In the genomic region with DNA sequence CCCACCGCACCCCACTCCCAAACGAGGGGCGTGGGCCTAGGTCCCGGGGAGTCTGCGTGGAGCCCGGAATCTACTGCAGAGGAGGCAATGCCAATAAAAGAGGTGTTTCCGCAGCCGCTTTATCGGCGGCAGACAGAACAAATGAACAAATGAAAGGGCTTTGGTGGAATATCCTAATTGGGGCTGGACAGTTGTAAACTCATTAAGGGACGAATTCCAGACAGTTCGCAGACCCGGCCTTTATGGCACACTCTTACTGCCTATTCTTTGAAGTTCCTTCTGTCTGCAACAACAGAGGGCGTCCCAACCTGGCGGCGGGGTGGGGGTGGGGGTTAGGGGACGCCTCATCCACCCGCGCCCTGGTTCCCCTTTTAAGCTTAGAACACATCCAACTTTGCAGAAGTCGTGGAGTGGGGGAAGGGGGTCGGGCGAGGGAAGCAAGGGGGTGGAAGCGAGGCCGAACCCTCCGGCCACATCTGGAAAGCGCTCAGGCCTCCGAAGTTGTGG, we compare ENCODE assay signal across 8 cellular contexts. TPM values are rescaled to one million over a fixed set of nuclear protein-coding genes. Genes with fewer than 3 reads are reported as not detected.
A peak's percentile ranks its signal among the peaks of the same experiment; 100 is the strongest.
DNase-seq lines count a peak whose midpoint lies in the region; ATAC-seq, FAIRE-seq and TF ChIP-seq lines count a peak whose summit lies in the region.

No MANE protein-coding gene starts in this region.

- H3K9me3 ChIP-seq in IMR-90 (ENCODE audit: control insufficient read depth, insufficient read depth, low read length) (peaks cover 6% of the 10 kb centered on the region; the same call in 1 of the 2 replicates), astrocyte (ENCODE audit: insufficient read depth, low read depth, low read length) (peaks cover 7% of the 10 kb centered on the region)

- CTCF ChIA-PET in IMR-90 (lab: Yijun Ruan, JAX): interaction anchor here (0.6 to 1.8 kb wide), 23 partner anchors 9 to 1269 kb away, joined by 3 to 29 read pairs (median 4); partner anchors contain the start of gene HOXA5

- H3K23ac ChIP-seq in IMR-90 (ENCODE audit: low read depth, low read length): no peak overlapping the region

- no peak overlapping the region for H2AK5ac ChIP-seq in IMR-90 (ENCODE audit: low read depth, low read length)

- no peak overlapping the region for H3K27ac Mint-ChIP-seq in astrocyte (ENCODE audit: unreplicated experiment)
- no peak overlapping the region for H3K27ac Mint-ChIP-seq in memory B cell

- H2BK15ac ChIP-seq in IMR-90 (ENCODE audit: low read depth, low read length): no peak overlapping the region

- peaks cover 1% of the 10 kb centered on the region; the same call in 1 of the 2 replicates for H3K4me1 ChIP-seq in IMR-90 (ENCODE audit: control insufficient read depth, insufficient read depth, low read length)
- no peaks in the 10 kb centered on the region for H3K4me1 ChIP-seq in astrocyte (ENCODE audit: insufficient read depth, low read length)

- H3K18ac ChIP-seq in IMR-90 (ENCODE audit: low read depth, low read length): no peak overlapping the region

- H2AK9ac ChIP-seq in IMR-90 (replicated peaks; ENCODE audit: low read depth, low read length, poor library complexity): peak overlapping the region; percentile 87

- no CpG with 5 or more reads among the region's 27 CpGs for WGBS in IMR-90 (ENCODE audit: extremely low coverage in 2 of 2, insufficient read length in 1 of 2), 2 experiments

- H3K4me3 ChIP-seq in IMR-90 (ENCODE audit: insufficient read depth, low read depth, low read length): peak overlapping the region; percentile 36
- H3K4me3 ChIP-seq in astrocyte (ENCODE audit: insufficient read depth, low read depth, low read length): peak overlapping the region; percentile 30

- in situ Hi-C loops in IMR-90 (cut with MboI; ENCODE audit: low sequenced_read_pairs): no loop called here

- no peak for TF ChIP-seq RAD21 in IMR-90 (IDR thresholded peaks at IDR 0.05; ENCODE audit: low read length)

- H3K4me1 Mint-ChIP-seq in astrocyte (ENCODE audit: low read depth, unreplicated experiment) (no peaks in the 10 kb centered on the region), memory B cell (peaks cover 17% of the 10 kb centered on the region)

- ATAC-seq in IMR-90 (ENCODE audit: low read depth) (peak; percentile 5), memory B cell (ENCODE audit: low read depth) (peak; percentile 41), GM19324 (IDR thresholded peaks at IDR 0.05; ENCODE audit: low FRiP score, unreplicated experiment) (no peak), GM21526 (IDR thresholded peaks at IDR 0.05; ENCODE audit: low FRiP score, unreplicated experiment) (no peak)

- H3K36me3 Mint-ChIP-seq in astrocyte (ENCODE audit: low read depth, unreplicated experiment): no peaks in the 10 kb centered on the region
- peaks cover 2% of the 10 kb centered on the region for H3K36me3 Mint-ChIP-seq in memory B cell

- no peak overlapping the region for H2BK120ac ChIP-seq in IMR-90 (ENCODE audit: low read depth, low read length)

- H4K5ac ChIP-seq in IMR-90 (ENCODE audit: low read depth, low read length): no peak overlapping the region

- no peak overlapping the region for H3K27ac ChIP-seq in IMR-90 (ENCODE audit: insufficient read depth, low read length)
- no peak overlapping the region for H3K27ac ChIP-seq in astrocyte (ENCODE audit: low read depth, low read length)

- no peak overlapping the region for H3K14ac ChIP-seq in IMR-90 (replicated peaks; ENCODE audit: low read depth, low read length)

- DNase-seq in Ammon's horn (ENCODE audit: low spot score) (peak; percentile 12), IMR-90 (no peak), astrocyte (ENCODE audit: low read depth) (no peak), memory B cell (ENCODE audit: low spot score in 2 of 2) (no peak), hippocampal formation (lab: John Stamatoyannopoulos, UW) (no peak), KG1 (lab: John Stamatoyannopoulos, UW) (no peak)

- POLR2A ChIA-PET in IMR-90 (lab: Charles Lee; ENCODE audit: unreplicated experiment): no interaction called here

- H3K27me3 Mint-ChIP-seq in astrocyte (ENCODE audit: low read depth, unreplicated experiment): peaks cover 79% of the 10 kb centered on the region
- H3K27me3 Mint-ChIP-seq in memory B cell: peaks cover 29% of the 10 kb centered on the region

- H3K4me2 ChIP-seq in IMR-90 (ENCODE audit: low read depth, low read length) (peak overlapping the region; percentile 79), astrocyte (ENCODE audit: low read length) (peak overlapping the region; percentile 86)

- no peaks in the 10 kb centered on the region for H3K9me1 ChIP-seq in IMR-90 (ENCODE audit: insufficient read depth, low read length)

- H2BK5ac ChIP-seq in IMR-90 (ENCODE audit: low read depth, low read length, poor library complexity, severe bottlenecking): no peak overlapping the region

- H3K36me3 ChIP-seq in IMR-90 (ENCODE audit: control insufficient read depth, insufficient read depth, low read length): no peaks in the 10 kb centered on the region
- no peaks in the 10 kb centered on the region for H3K36me3 ChIP-seq in astrocyte (ENCODE audit: insufficient read depth, low read length)

- H3K4me3 Mint-ChIP-seq in astrocyte (ENCODE audit: unreplicated experiment): peak overlapping the region; percentile 66
- H3K4me3 Mint-ChIP-seq in memory B cell: peak overlapping the region; percentile 78

- peaks cover 34% of the 10 kb centered on the region for H3K27me3 ChIP-seq in IMR-90 (ENCODE audit: control insufficient read depth, insufficient read depth, low read length)
- H3K27me3 ChIP-seq in astrocyte (ENCODE audit: insufficient read depth, low read length): peaks cover 92% of the 10 kb centered on the region

- H4K91ac ChIP-seq in IMR-90 (ENCODE audit: insufficient read depth, low read depth, low read length): no peak overlapping the region

- no peak for TF ChIP-seq CTCF in IMR-90 (conservative IDR thresholded peaks at IDR 0.05; ENCODE audit: low read depth, low read length)
- no peak for TF ChIP-seq CTCF in astrocyte (IDR thresholded peaks at IDR 0.05; ENCODE audit: insufficient read depth, low read depth, low read length)

- no peak for TF ChIP-seq POLR2A in IMR-90 (IDR thresholded peaks at IDR 0.05; ENCODE audit: low read depth, low read length)

- H3K9ac ChIP-seq in IMR-90 (ENCODE audit: low read depth, low read length) (no peak overlapping the region; the same call in 1 of the 2 replicates), astrocyte (ENCODE audit: low read length) (no peak overlapping the region)

- FAIRE-seq in astrocyte (lab: Jason Lieb, UNC): no peak

- no peak overlapping the region for H3K4ac ChIP-seq in IMR-90 (ENCODE audit: low read depth, low read length)

- H2BK20ac ChIP-seq in IMR-90 (ENCODE audit: low read depth, low read length): no peak overlapping the region

- no peaks in the 10 kb centered on the region for H3K79me2 ChIP-seq in astrocyte (ENCODE audit: insufficient read depth, low read length)

- H2AFZ ChIP-seq in IMR-90 (replicated peaks; ENCODE audit: low read length, poor library complexity) (peak overlapping the region; percentile 98), astrocyte (ENCODE audit: low read depth, low read length) (peak overlapping the region; percentile 55)

- H3K9me3 Mint-ChIP-seq in astrocyte (ENCODE audit: unreplicated experiment) (peaks cover 30% of the 10 kb centered on the region), memory B cell (no peaks in the 10 kb centered on the region)

- dilution Hi-C loops in IMR-90 (cut with HindIII; ENCODE audit: low sequenced_read_pairs, unreplicated experiment): no loop called here

- intact Hi-C loops in IMR-90 (cut with micrococcal nuclease): loop anchor here (1.0 to 10.0 kb wide), 4 partner anchors 792 to 1906 kb away; partner anchors contain the start of genes CBX3 and HNRNPA2B1

- no peak overlapping the region for H4K8ac ChIP-seq in IMR-90 (ENCODE audit: low read depth in 2 of 2, low read length in 2 of 2)

- H3K56ac ChIP-seq in IMR-90 (ENCODE audit: extremely low read depth, insufficient read depth, low read length): no peak overlapping the region

- H4K20me1 ChIP-seq in IMR-90 (ENCODE audit: insufficient read depth, low read length) (no peaks in the 10 kb centered on the region), astrocyte (ENCODE audit: insufficient read depth, low read length) (no peaks in the 10 kb centered on the region)

- BruUV-seq in IMR-90 (replicated peaks; lab: Mats Ljungman, UMichigan): no TSS peak

- no peaks in the 10 kb centered on the region for H3K79me1 ChIP-seq in IMR-90 (ENCODE audit: low read depth in 1 of 2, low read length in 2 of 2)

TF ChIP-seq in IMR-90, 13 proteins besides CTCF, POLR2A, EP300 and RAD21 (continues in another document):
- TF ChIP-seq CEBPB (IDR thresholded peaks at IDR 0.05; ENCODE audit: low read depth, low read length): no peak
- no peak for TF ChIP-seq RFX5 (IDR thresholded peaks at IDR 0.05; ENCODE audit: low read depth, low read length)
- no peak for TF ChIP-seq MAZ (IDR thresholded peaks at IDR 0.05; ENCODE audit: borderline replicate concordance, low read depth, low read length)
- no peak for TF ChIP-seq NFE2L2 (IDR thresholded peaks at IDR 0.05; ENCODE audit: low read depth, low read length)
- TF ChIP-seq BHLHE40 (IDR thresholded peaks at IDR 0.05; ENCODE audit: low read depth, low read length): no peak
- no peak for TF ChIP-seq MXI1 (IDR thresholded peaks at IDR 0.05; ENCODE audit: borderline replicate concordance, low read depth, low read length)

RNA-seq across cellular contexts. Expression of gene HOXA9, which starts 4.1 kb away (rescaled TPM):
- total RNA-seq in IMR-90 (2012; rRNA removed) (0.18 and 0.28 TPM in 2 replicates), astrocyte (not detected in 2 replicates)
- 0.32 and 0.59 TPM in 2 replicates for polyA plus RNA-seq in IMR-90 (2012; rRNA removed)
- polyA plus RNA-seq in IMR-90 (2012; cell fraction: cytosol; rRNA removed): 0.10 and 0.26 TPM in 2 replicates
- 0.59 and 0.63 TPM in 2 replicates for polyA plus RNA-seq in IMR-90 (2012; cell fraction: nucleus; rRNA removed; ENCODE audit: low replicate concordance)

RNA-seq across cellular contexts. Expression of gene HOXA7, which starts 4.8 kb away (rescaled TPM):
- total RNA-seq in IMR-90 (2012; rRNA removed): under 0.01 and 0.18 TPM in 2 replicates
- polyA plus RNA-seq in IMR-90 (2012; rRNA removed): 1.7 TPM in 2 replicates
- polyA plus RNA-seq in IMR-90 (2012; cell fraction: cytosol; rRNA removed): 2.0 and 2.2 TPM in 2 replicates
- 0.51 and 0.71 TPM in 2 replicates for polyA plus RNA-seq in IMR-90 (2012; cell fraction: nucleus; rRNA removed; ENCODE audit: low replicate concordance)
- total RNA-seq in astrocyte: not detected in 2 replicates

RNA-seq across cellular contexts. Expression of gene HOXA3, which starts 8.9 kb away (rescaled TPM):
- total RNA-seq in IMR-90 (2012; rRNA removed) (0.83 and 0.90 TPM in 2 replicates), astrocyte (not detected in 2 replicates)
- polyA plus RNA-seq in IMR-90 (2012; rRNA removed): 5.4 and 8.8 TPM in 2 replicates
- polyA plus RNA-seq in IMR-90 (2012; cell fraction: cytosol; rRNA removed): 4.3 and 8.1 TPM in 2 replicates
- 17.8 and 28.7 TPM in 2 replicates for polyA plus RNA-seq in IMR-90 (2012; cell fraction: nucleus; rRNA removed; ENCODE audit: low replicate concordance)

RNA-seq across cellular contexts. Expression of gene HOXA10, which starts 12.9 kb away (rescaled TPM):
- total RNA-seq in IMR-90 (2012; rRNA removed): 0.18 and 0.28 TPM in 2 replicates
- 0.10 TPM in 2 replicates for polyA plus RNA-seq in IMR-90 (2012; rRNA removed)
- 0.05 and 0.30 TPM in 2 replicates for polyA plus RNA-seq in IMR-90 (2012; cell fraction: cytosol; rRNA removed)
- polyA plus RNA-seq in IMR-90 (2012; cell fraction: nucleus; rRNA removed; ENCODE audit: low replicate concordance): 0.04 and 0.19 TPM in 2 replicates
- total RNA-seq in astrocyte: not detected in 2 replicates

RNA-seq across cellular contexts. Expression of gene HOXA6, which starts 13.7 kb away (rescaled TPM):
- total RNA-seq in IMR-90 (2012; rRNA removed) (1.4 and 1.7 TPM in 2 replicates), astrocyte (not detected in 2 replicates)
- 1.8 and 2.1 TPM in 2 replicates for polyA plus RNA-seq in IMR-90 (2012; rRNA removed)
- polyA plus RNA-seq in IMR-90 (2012; cell fraction: cytosol; rRNA removed): 0.50 and 1.7 TPM in 2 replicates
- polyA plus RNA-seq in IMR-90 (2012; cell fraction: nucleus; rRNA removed; ENCODE audit: low replicate concordance): 3.9 and 5.3 TPM in 2 replicates

Comparison
In these comparisons a context has a peak if more than half of its experiments do, and no peak if none do; other contexts are left out.
1. ATAC-seq: peak in IMR-90 (single experiment) and memory B cell (single experiment); none in GM19324 (single experiment) and GM21526 (single experiment).